Comparison of ENCODE assay signal across 18 cellular contexts in genomic region chr11:45659031-45659817, GRCh38. TPM values are rescaled to one million over a fixed set of nuclear protein-coding genes. Genes with fewer than 3 reads are reported as not detected.
A peak's percentile ranks its signal among the peaks of the same experiment; 100 is the strongest.
DNase-seq lines count a peak whose midpoint lies in the region; FAIRE-seq and TF ChIP-seq lines count a peak whose summit lies in the region.
"Had no signal": no experiment of that assay in that cellular context is flagged by ENCODE, and none has a peak within 500 bp of the region (broad histone marks: within the 10 kb centered on the region; RNA-seq: fewer than 3 reads in every experiment).

No MANE protein-coding gene starts in this region.

- peaks cover 11% of the 10 kb centered on the region for H3K4me1 Mint-ChIP-seq in activated CD4-positive, alpha-beta memory T cell treated with anti-CD3 and anti-CD28 coated beads for 36 hours (ENCODE audit: low read depth)
- peaks cover 2% of the 10 kb centered on the region for H3K4me1 Mint-ChIP-seq in activated CD4-positive, alpha-beta memory T cell treated with anti-CD3 and anti-CD28 coated beads, Interleukin-2, amount 10 ng/mL, durations not matched to agents 7 days and 5 days
- H3K4me1 Mint-ChIP-seq in mesothelial cell of epicardium, result peaks cover 30% of the 10 kb centered on the region

- no peaks in the 10 kb centered on the region for H3K36me3 ChIP-seq in testis (ENCODE audit: low read depth, missing control alignments)
- H3K36me3 ChIP-seq in H7 (replicated peaks; ENCODE audit: control insufficient read depth, insufficient read depth, low read length), result no peaks in the 10 kb centered on the region

- intact Hi-C loops in activated CD4-positive, alpha-beta memory T cell treated with anti-CD3 and anti-CD28 coated beads for 36 hours (cut with micrococcal nuclease), result loop anchor here (5.0 kb wide), 1 partner anchor 113 kb away; no protein-coding TSS in a partner anchor
- intact Hi-C loops in testis (cut with DNase I; ENCODE audit: low total_unique reads), result no loop called here

- H3K36me3 Mint-ChIP-seq in activated CD4-positive, alpha-beta memory T cell treated with anti-CD3 and anti-CD28 coated beads for 36 hours, result no peaks in the 10 kb centered on the region
- no peaks in the 10 kb centered on the region for H3K36me3 Mint-ChIP-seq in activated CD4-positive, alpha-beta memory T cell treated with anti-CD3 and anti-CD28 coated beads, Interleukin-2, amount 10 ng/mL, durations not matched to agents 7 days and 5 days (ENCODE audit: low read depth)
- H3K36me3 Mint-ChIP-seq in mesothelial cell of epicardium, result no peaks in the 10 kb centered on the region
- H3K36me3 Mint-ChIP-seq: CD8-positive, alpha-beta T cell had no signal

- no peaks in the 10 kb centered on the region for H3K9me3 Mint-ChIP-seq in activated CD4-positive, alpha-beta memory T cell treated with anti-CD3 and anti-CD28 coated beads for 36 hours
- no peaks in the 10 kb centered on the region for H3K9me3 Mint-ChIP-seq in activated CD4-positive, alpha-beta memory T cell treated with anti-CD3 and anti-CD28 coated beads, Interleukin-2, amount 10 ng/mL, durations not matched to agents 7 days and 5 days
- no peaks in the 10 kb centered on the region for H3K9me3 Mint-ChIP-seq in mesothelial cell of epicardium
- H3K9me3 Mint-ChIP-seq: activated naive CD8-positive, alpha-beta T cell treated with anti-CD3 and anti-CD28 coated beads, Interleukin-2, amount 50 U/mL, for 24 hours; activated T-cell treated with anti-CD3 and anti-CD28 coated beads, Interleukin-2, amount 50 U/mL, for 4 hours; CD8-positive, alpha-beta T cell had no signal

- peaks cover 6% of the 10 kb centered on the region for H3K4me1 ChIP-seq in testis

- CTCF ChIA-PET in activated CD4-positive, alpha-beta memory T cell treated with anti-CD3 and anti-CD28 coated beads for 36 hours (lab: Charles Lee), result interaction anchor here (1.1 to 11.4 kb wide), 5 partner anchors 30 to 319 kb away, joined by 3 to 128 read pairs (median 6); no protein-coding TSS in a partner anchor
- CTCF ChIA-PET in activated CD4-positive, alpha-beta memory T cell treated with anti-CD3 and anti-CD28 coated beads, Interleukin-2, amount 10 ng/mL, durations not matched to agents 7 days and 5 days (lab: Charles Lee), result no interaction called here

- H3K9me3 ChIP-seq in testis, result no peaks in the 10 kb centered on the region
- H3K9me3 ChIP-seq: A549 had no signal

- H3K4me3 Mint-ChIP-seq in activated CD4-positive, alpha-beta memory T cell treated with anti-CD3 and anti-CD28 coated beads for 36 hours, result no peak overlapping the region
- no peak overlapping the region for H3K4me3 Mint-ChIP-seq in activated CD4-positive, alpha-beta memory T cell treated with anti-CD3 and anti-CD28 coated beads, Interleukin-2, amount 10 ng/mL, durations not matched to agents 7 days and 5 days
- no peak overlapping the region for H3K4me3 Mint-ChIP-seq in mesothelial cell of epicardium
- H3K4me3 Mint-ChIP-seq: activated naive CD8-positive, alpha-beta T cell treated with anti-CD3 and anti-CD28 coated beads, Interleukin-2, amount 50 U/mL, for 24 hours; activated T-cell treated with anti-CD3 and anti-CD28 coated beads, Interleukin-2, amount 50 U/mL, for 4 hours; CD8-positive, alpha-beta T cell had no signal

- POLR2A ChIA-PET in activated CD4-positive, alpha-beta memory T cell treated with anti-CD3 and anti-CD28 coated beads for 36 hours (lab: Charles Lee), result no interaction called here
- POLR2A ChIA-PET in activated CD4-positive, alpha-beta memory T cell treated with anti-CD3 and anti-CD28 coated beads, Interleukin-2, amount 10 ng/mL, durations not matched to agents 7 days and 5 days (lab: Charles Lee), result no interaction called here

- H3K27ac Mint-ChIP-seq in activated CD4-positive, alpha-beta memory T cell treated with anti-CD3 and anti-CD28 coated beads for 36 hours, result no peak overlapping the region
- no peak overlapping the region for H3K27ac Mint-ChIP-seq in activated CD4-positive, alpha-beta memory T cell treated with anti-CD3 and anti-CD28 coated beads, Interleukin-2, amount 10 ng/mL, durations not matched to agents 7 days and 5 days
- peak overlapping the region; percentile 16 for H3K27ac Mint-ChIP-seq in mesothelial cell of epicardium
- H3K27ac Mint-ChIP-seq: activated naive CD8-positive, alpha-beta T cell treated with anti-CD3 and anti-CD28 coated beads, Interleukin-2, amount 50 U/mL, for 24 hours; CD8-positive, alpha-beta T cell; progenitor cell of endocrine pancreas had no signal

- peaks cover 43% of the 10 kb centered on the region for H3K27me3 Mint-ChIP-seq in activated CD4-positive, alpha-beta memory T cell treated with anti-CD3 and anti-CD28 coated beads for 36 hours
- H3K27me3 Mint-ChIP-seq in activated CD4-positive, alpha-beta memory T cell treated with anti-CD3 and anti-CD28 coated beads, Interleukin-2, amount 10 ng/mL, durations not matched to agents 7 days and 5 days, result peaks cover 39% of the 10 kb centered on the region
- peaks cover 52% of the 10 kb centered on the region for H3K27me3 Mint-ChIP-seq in mesothelial cell of epicardium (ENCODE audit: low read depth)

- WGBS in testis, 2 donors, result 59 to 67% methylated on average over 2 to 15 of the region's 15 CpGs

- no peak for TF ChIP-seq CTCF in coronary artery (IDR thresholded peaks at IDR 0.05)
- no peak for TF ChIP-seq CTCF in mesothelial cell of epicardium (IDR thresholded peaks at IDR 0.05; ENCODE audit: unreplicated experiment)
- no peak for TF ChIP-seq CTCF in testis (IDR thresholded peaks at IDR 0.05)

- H3K27me3 ChIP-seq in testis (no peaks in the 10 kb centered on the region), H7 (ENCODE audit: control insufficient read depth, insufficient read depth, low read length) (peaks cover 16% of the 10 kb centered on the region)

- H3K4me3 ChIP-seq in coronary artery, result peak overlapping the region; percentile 39
- H3K4me3 ChIP-seq in testis, result no peak overlapping the region
- no peak overlapping the region for H3K4me3 ChIP-seq in H7 (ENCODE audit: insufficient read depth, low read depth, low read length)
- H3K4me3 ChIP-seq: A549, PC-9 had no signal

- peak; percentile 4 for DNase-seq in activated CD4-positive, alpha-beta memory T cell treated with anti-CD3 and anti-CD28 coated beads for 36 hours
- DNase-seq in activated CD4-positive, alpha-beta memory T cell treated with anti-CD3 and anti-CD28 coated beads, Interleukin-2, amount 10 ng/mL, durations not matched to agents 7 days and 5 days, result no peak
- no peak for DNase-seq in coronary artery (ENCODE audit: low spot score)
- no peak for DNase-seq in mesothelial cell of epicardium (ENCODE audit: low spot score in 2 of 2, unreplicated experiment in 2 of 2)
- no peak for DNase-seq in testis
- DNase-seq in H54 (ENCODE audit: insufficient read length, low spot score), result no peak
- DNase-seq in cerebellar cortex (ENCODE audit: low spot score), result no peak
- DNase-seq in H7, result no peak
- DNase-seq: activated T-cell treated with anti-CD3 and anti-CD28 coated beads, Interleukin-2, amount 50 U/mL, for 4 hours; CD8-positive, alpha-beta T cell; NCI-H187 treated with DMSO at 0.1 percent for 48 hours; PC-9 had no signal

- TF ChIP-seq POLR2A in testis (IDR thresholded peaks at IDR 0.05) (no peak), H54 (IDR thresholded peaks at IDR 0.05; ENCODE audit: low read depth, low read length) (no peak)

- FAIRE-seq in H54 (lab: Jason Lieb, UNC), result no peak
- FAIRE-seq: A549, colon, HTR-8/SVneo, kidney had no signal

- H3K27ac ChIP-seq in coronary artery (peak overlapping the region in 1 of 2 donors; percentile 78), testis (peak overlapping the region; percentile 21 to 69)
- H3K27ac ChIP-seq: A549, PC-9 had no signal

RNA-seq across cellular contexts. Expression of gene CHST1, which starts 6.2 kb away (rescaled TPM):
- under 1 TPM; 0.24 to 0.44 TPM for total RNA-seq in activated CD4-positive, alpha-beta memory T cell treated with anti-CD3 and anti-CD28 coated beads for 36 hours
- not detected for total RNA-seq in activated CD4-positive, alpha-beta memory T cell treated with anti-CD3 and anti-CD28 coated beads, Interleukin-2, amount 10 ng/mL, durations not matched to agents 7 days and 5 days
- total RNA-seq in mesothelial cell of epicardium, result 1.0 to 1.6 TPM (median 1.4 TPM) in 3 replicates
- total RNA-seq in testis, result 10 to 100 TPM in 1 of 2 donors, 1 to 10 TPM in 1; 6.2 to 10.6 TPM
- 17.1 TPM for polyA plus RNA-seq in testis (ENCODE audit: insufficient read depth, low read depth, low replicate concordance)
- total RNA-seq in H7 (2014; rRNA removed; shearing (Covaris generic)), result 0.87 and 0.89 TPM in 2 replicates
- total RNA-seq: CD8-positive, alpha-beta T cell; PC-9 had no signal
